8 cellular contexts compared by ENCODE assay signal in the genomic region with DNA sequence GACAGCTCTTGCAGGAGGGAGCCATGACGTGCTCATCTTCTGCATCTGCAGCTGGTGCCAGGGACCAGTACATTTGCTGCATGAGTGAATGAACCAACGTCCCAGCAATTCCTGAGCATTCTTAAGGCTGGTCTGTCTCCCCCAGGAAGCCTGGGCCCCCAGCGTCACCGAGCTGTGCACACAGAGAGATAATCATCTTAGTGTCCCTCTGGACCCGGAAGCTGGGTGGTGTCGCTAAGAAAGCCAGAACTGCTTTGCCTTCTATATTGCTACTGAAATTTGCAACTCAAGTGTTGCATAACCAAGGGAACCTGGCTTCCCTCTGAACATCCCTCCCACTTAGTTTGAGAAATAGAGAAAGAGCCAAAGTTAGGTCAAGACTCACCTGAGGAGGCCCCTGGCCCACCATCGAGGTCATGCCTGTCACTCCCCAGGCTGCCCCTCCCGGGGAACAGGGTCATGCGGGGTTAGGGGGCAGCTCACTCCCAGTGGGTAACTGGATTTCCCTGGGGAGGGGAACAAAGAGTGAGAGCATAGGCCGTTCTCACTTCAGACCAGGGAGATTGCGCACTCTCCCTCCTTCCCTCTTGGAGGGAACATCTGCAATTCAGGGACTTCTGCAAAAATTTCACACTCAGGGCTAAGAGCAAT.
DNase-seq lines count a peak whose midpoint lies in the region; ATAC-seq and TF ChIP-seq lines count a peak whose summit lies in the region.

No MANE protein-coding gene starts in this region.

- H3K27ac ChIP-seq in AG04450 (ENCODE audit: low read depth, low read length) = peak overlapping the region; percentile 25

- DNase-seq in AG04450 (ENCODE audit: low read depth, low spot score) (no peak), NCI-H2171 treated with DMSO at 0.1 percent for 48 hours (lab: John Stamatoyannopoulos, UW) (no peak), NCI-H774 (lab: John Stamatoyannopoulos, UW) (no peak), SK-N-DZ (ENCODE audit: low spot score) (no peak)

- peaks cover 11% of the 10 kb centered on the region for H3K4me1 ChIP-seq in mucosa of stomach (ENCODE audit: control insufficient read depth, insufficient read depth, low read length)

- H3K27ac Mint-ChIP-seq in brain = peak overlapping the region; percentile 85 to 95 (median 94)

- peak overlapping the region in 4 of 5 experiments; percentile 20 to 66 (median 44) for H3K4me3 Mint-ChIP-seq in brain

- H3K4me3 ChIP-seq in AG04450 (ENCODE audit: low read depth, low read length) = no peak overlapping the region
- no peak overlapping the region for H3K4me3 ChIP-seq in mucosa of stomach (ENCODE audit: low read length)

- peak overlapping the region; percentile 6 for H3K9ac ChIP-seq in mucosa of stomach (ENCODE audit: low read length)

- peaks cover 20% of the 10 kb centered on the region for H3K9me3 ChIP-seq in AG04450 (ENCODE audit: control insufficient read depth, insufficient read depth, low read length)
- no peaks in the 10 kb centered on the region for H3K9me3 ChIP-seq in mucosa of stomach (ENCODE audit: control insufficient read depth, low read length)

- peaks cover 31% of the 10 kb centered on the region for H3K36me3 Mint-ChIP-seq in brain

- peaks cover 33 to 53% (median 43%) of the 10 kb centered on the region in 5 experiments for H3K9me3 Mint-ChIP-seq in brain

- POLR2A ChIA-PET in AG04450 (lab: Yijun Ruan, JAX) = no interaction called here

- H3K27me3 ChIP-seq in AG04450 (ENCODE audit: control insufficient read depth, insufficient read depth, low read length) = no peaks in the 10 kb centered on the region
- H3K27me3 ChIP-seq in mucosa of stomach (ENCODE audit: control insufficient read depth, insufficient read depth, low read length) = no peaks in the 10 kb centered on the region

- peaks cover 7% of the 10 kb centered on the region for H3K27me3 Mint-ChIP-seq in brain

- no peak for TF ChIP-seq CTCF in AG04450 (IDR thresholded peaks at IDR 0.05; ENCODE audit: low read depth, low read length)
- no peak for TF ChIP-seq CTCF in brain (conservative IDR thresholded peaks at IDR 0.05)

- peaks cover 41% of the 10 kb centered on the region for H3K4me1 Mint-ChIP-seq in brain

- CTCF ChIA-PET in AG04450 (lab: Charles Lee) = no interaction called here

- peak; percentile 38 for ATAC-seq in GM19455 (IDR thresholded peaks at IDR 0.05; ENCODE audit: unreplicated experiment)
- ATAC-seq in HG03558 (IDR thresholded peaks at IDR 0.05; ENCODE audit: extremely low read depth, unreplicated experiment) = peak; percentile 18

- no peaks in the 10 kb centered on the region for H3K36me3 ChIP-seq in mucosa of stomach (ENCODE audit: control insufficient read depth, insufficient read depth, low read length)
